In genomic region chr17:76816590-76817135, GRCh38 we compare ENCODE assay signal across 8 cellular contexts. TPM values are rescaled to one million over a fixed set of nuclear protein-coding genes. Genes with fewer than 3 reads are reported as not detected.
DNase-seq lines count a peak whose midpoint lies in the region; ATAC-seq and TF ChIP-seq lines count a peak whose summit lies in the region.

No MANE protein-coding gene starts in this region.

- peak overlapping the region; percentile 36 for H3K4me2 ChIP-seq in Karpas-422 (ENCODE audit: low read depth, low read length, poor library complexity, severe bottlenecking)

- H3K27me3 ChIP-seq in Karpas-422 (ENCODE audit: low read length) (no peaks in the 10 kb centered on the region), spleen (replicated peaks in 1 of 7) (no peaks in the 10 kb centered on the region)

- H3K4me1 ChIP-seq in Karpas-422 (ENCODE audit: low read length) (peaks cover 39% of the 10 kb centered on the region), spleen (peaks cover 0 to 18% (median 6%) of the 10 kb centered on the region in 6 donors)

- no peak overlapping the region for H3K4me3 Mint-ChIP-seq in activated T-helper 2 cell treated with anti-CD3 and anti-CD28 coated beads, Interferon-gamma antibody, Interleukin-2, Interleukin-4, amounts not matched to agents 10 μg/mL and 5 μg/mL and 100 μg/mL, durations not matched to agents 14 hours and 24 hours and 36 hours (ENCODE audit: low read depth)

- CTCF ChIA-PET in RWPE1 (lab: Yijun Ruan, JAX), result interaction anchor here (0.6 to 0.9 kb wide), 4 partner anchors 24 to 239 kb away, joined by 3 to 5 read pairs (median 3); no protein-coding TSS in a partner anchor

- no peak overlapping the region for H3K4me3 ChIP-seq in Karpas-422 (ENCODE audit: low read length)
- H3K4me3 ChIP-seq in spleen, result no peak overlapping the region

- DNase-seq in D341Med (ENCODE audit: low spot score) (peak; percentile 90), Karpas-422 (peak; percentile 91), RWPE1 (ENCODE audit: low spot score) (peak; percentile 50), head of caudate nucleus (peak; percentile 41 to 87 (median 71)), spleen (no peak)
- DNase-seq in activated T-helper 2 cell treated with anti-CD3 and anti-CD28 coated beads, Interferon-gamma antibody, Interleukin-2, Interleukin-4, amounts not matched to agents 10 μg/mL and 5 μg/mL and 100 μg/mL, durations not matched to agents 14 hours and 24 hours and 36 hours (ENCODE audit: low spot score), result peak; percentile 44

- TF ChIP-seq CTCF in RWPE1 (conservative IDR thresholded peaks at IDR 0.05; ENCODE audit: low read depth), result peak; percentile 67
- peak in 9 of 11 experiments; percentile 5 to 62 (median 53) for TF ChIP-seq CTCF in spleen (IDR thresholded peaks at IDR 0.05 in 8 of 11, conservative IDR thresholded peaks at IDR 0.05 in 3 of 11)

- no peak for TF ChIP-seq POLR2A in spleen (IDR thresholded peaks at IDR 0.05)

- no peak overlapping the region for H3K27ac Mint-ChIP-seq in activated T-helper 2 cell treated with anti-CD3 and anti-CD28 coated beads, Interferon-gamma antibody, Interleukin-2, Interleukin-4, amounts not matched to agents 10 μg/mL and 5 μg/mL and 100 μg/mL, durations not matched to agents 14 hours and 24 hours and 36 hours

- H4K20me1 ChIP-seq in Karpas-422 (ENCODE audit: insufficient read depth, low read depth, low read length), result no peaks in the 10 kb centered on the region

- H3K9me2 ChIP-seq in Karpas-422 (replicated peaks; ENCODE audit: insufficient read depth, low read length), result no peaks in the 10 kb centered on the region

- 3 to 6% (median 4%) methylated on average over 8 of the region's 8 CpGs for WGBS in spleen, 5 donors

- H3K4me1 Mint-ChIP-seq in activated T-helper 2 cell treated with anti-CD3 and anti-CD28 coated beads, Interferon-gamma antibody, Interleukin-2, Interleukin-4, amounts not matched to agents 10 μg/mL and 5 μg/mL and 100 μg/mL, durations not matched to agents 14 hours and 24 hours and 36 hours (ENCODE audit: low read depth), result peaks cover 7% of the 10 kb centered on the region

- no peaks in the 10 kb centered on the region for H3K9me3 ChIP-seq in Karpas-422 (ENCODE audit: low read length)
- no peaks in the 10 kb centered on the region for H3K9me3 ChIP-seq in spleen

- H3K9ac ChIP-seq in Karpas-422 (ENCODE audit: low read length), result peak overlapping the region; percentile 3; the same call in 1 of the 2 replicates

- H3K27me3 Mint-ChIP-seq in activated T-helper 2 cell treated with anti-CD3 and anti-CD28 coated beads, Interferon-gamma antibody, Interleukin-2, Interleukin-4, amounts not matched to agents 10 μg/mL and 5 μg/mL and 100 μg/mL, durations not matched to agents 14 hours and 24 hours and 36 hours (ENCODE audit: low read depth), result peaks cover 21% of the 10 kb centered on the region

- ATAC-seq in HG03139 (IDR thresholded peaks at IDR 0.05; ENCODE audit: unreplicated experiment), result no peak
- no peak for ATAC-seq in HG03039 (IDR thresholded peaks at IDR 0.05; ENCODE audit: unreplicated experiment)

- intact Hi-C loops in activated T-helper 2 cell treated with anti-CD3 and anti-CD28 coated beads, Interferon-gamma antibody, Interleukin-2, Interleukin-4, amounts not matched to agents 10 μg/mL and 5 μg/mL and 100 μg/mL, durations not matched to agents 14 hours and 24 hours and 36 hours (cut with micrococcal nuclease), result no loop called here
- intact Hi-C loops in head of caudate nucleus (cut with DNase I) (no loop called here), spleen (cut with DNase I; ENCODE audit: low total_unique reads) (no loop called here)

- POLR2A ChIA-PET in RWPE1 (lab: Yijun Ruan, JAX; ENCODE audit: low non-redundant PET), result no interaction called here

- no peaks in the 10 kb centered on the region for H3K79me2 ChIP-seq in Karpas-422 (ENCODE audit: low read length)

- no peaks in the 10 kb centered on the region for H3K36me3 Mint-ChIP-seq in activated T-helper 2 cell treated with anti-CD3 and anti-CD28 coated beads, Interferon-gamma antibody, Interleukin-2, Interleukin-4, amounts not matched to agents 10 μg/mL and 5 μg/mL and 100 μg/mL, durations not matched to agents 14 hours and 24 hours and 36 hours (ENCODE audit: low read depth)

- no peak overlapping the region for H3K27ac ChIP-seq in Karpas-422 (ENCODE audit: low read length)
- H3K27ac ChIP-seq in RWPE1, result no peak overlapping the region
- H3K27ac ChIP-seq in spleen, result no peak overlapping the region

- no peaks in the 10 kb centered on the region for H3K9me3 Mint-ChIP-seq in activated T-helper 2 cell treated with anti-CD3 and anti-CD28 coated beads, Interferon-gamma antibody, Interleukin-2, Interleukin-4, amounts not matched to agents 10 μg/mL and 5 μg/mL and 100 μg/mL, durations not matched to agents 14 hours and 24 hours and 36 hours

- H3K36me3 ChIP-seq in Karpas-422 (ENCODE audit: insufficient read depth, low read length) (no peaks in the 10 kb centered on the region), spleen (no peaks in the 10 kb centered on the region)

- H2AFZ ChIP-seq in Karpas-422 (ENCODE audit: low read length), result no peak overlapping the region

RNA-seq across cellular contexts. Expression of gene MGAT5B, which starts 51.5 kb away (rescaled TPM):
- total RNA-seq in Karpas-422 (2014; rRNA removed; shearing (Covaris generic); ENCODE audit: low replicate concordance), result not detected in 2 replicates
- 0.55 TPM in 2 replicates for total RNA-seq in activated T-helper 2 cell treated with anti-CD3 and anti-CD28 coated beads, Interferon-gamma antibody, Interleukin-2, Interleukin-4, amounts not matched to agents 10 μg/mL and 5 μg/mL and 100 μg/mL, durations not matched to agents 14 hours and 24 hours and 36 hours
- 1 to 10 TPM in 4 of 7 donors, under 1 TPM in 3; 0.26 to 2.0 (median 1.1) TPM for total RNA-seq in spleen
- polyA plus RNA-seq in spleen, result under 1 TPM; 0.02 to 0.58 (median 0.52) TPM
